Comparison of ENCODE assay signal across 14 cellular contexts in the genomic region with DNA sequence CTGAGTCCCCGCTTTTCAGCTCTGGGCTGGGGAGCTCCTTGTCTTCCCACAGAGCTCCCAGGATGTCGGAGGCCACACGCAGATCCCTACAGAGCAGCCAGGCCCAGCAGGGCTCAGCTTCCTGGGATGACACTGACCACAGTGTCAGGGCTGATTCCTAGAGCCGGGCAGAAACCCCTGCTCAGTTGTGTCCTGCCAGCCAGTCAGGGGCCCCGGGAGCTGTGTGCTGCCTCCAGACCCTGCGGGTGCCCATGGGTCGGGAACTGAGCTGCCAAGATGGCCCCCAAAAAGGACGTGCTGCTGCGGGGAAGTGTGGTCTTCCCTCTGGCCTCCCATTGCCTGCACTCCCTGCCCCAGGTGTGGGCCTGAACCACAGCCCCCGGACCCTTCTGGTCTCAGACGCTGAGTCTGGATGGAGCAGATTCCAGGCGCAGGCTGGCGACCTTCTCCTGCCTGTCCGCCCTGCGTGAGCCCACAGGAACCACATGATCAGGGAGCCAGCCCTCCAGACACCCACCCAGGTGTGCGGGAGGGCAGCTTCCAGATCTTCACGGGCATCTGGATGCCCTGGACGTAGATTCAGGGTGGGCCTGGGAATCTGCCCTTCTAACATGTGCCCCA.
DNase-seq lines count a peak whose midpoint lies in the region; ATAC-seq, FAIRE-seq and TF ChIP-seq lines count a peak whose summit lies in the region.
"Had no signal": no experiment of that assay in that cellular context is flagged by ENCODE, and none has a peak within 500 bp of the region (broad histone marks: within the 10 kb centered on the region; RNA-seq: fewer than 3 reads in every experiment).

No MANE protein-coding gene starts in this region.

- no peaks in the 10 kb centered on the region for H3K9me1 ChIP-seq in K562 (ENCODE audit: control insufficient read depth, insufficient read depth, low read length)

- H2AFZ ChIP-seq in H9 (ENCODE audit: low read length) (no peak overlapping the region), K562 (ENCODE audit: low read depth, low read length) (no peak overlapping the region), OCI-LY7 (ENCODE audit: low read length) (no peak overlapping the region)

- H3K4me3 ChIP-seq in K562 (no peak overlapping the region), left lung (no peak overlapping the region), sigmoid colon (no peak overlapping the region), OCI-LY7 (ENCODE audit: low read depth, low read length, poor library complexity, severe bottlenecking) (no peak overlapping the region)

- no peak overlapping the region for H3K4me2 ChIP-seq in H9 (ENCODE audit: insufficient read depth, insufficient read length, low read length)
- H3K4me2 ChIP-seq in K562 (ENCODE audit: insufficient read depth, low read length), result no peak overlapping the region
- no peak overlapping the region for H3K4me2 ChIP-seq in OCI-LY7 (ENCODE audit: low read length)

- H2BK20ac ChIP-seq in H9 (ENCODE audit: low read depth, low read length, poor library complexity, severe bottlenecking), result no peak overlapping the region

- H3K27ac ChIP-seq in H9 (ENCODE audit: insufficient read length, low read depth, low read length), result no peak overlapping the region
- H3K27ac ChIP-seq in K562 (ENCODE audit: extremely low read depth, low read depth, low read length), result no peak overlapping the region
- H3K27ac ChIP-seq in left lung, result no peak overlapping the region
- H3K27ac ChIP-seq in sigmoid colon, result no peak overlapping the region
- no peak overlapping the region for H3K27ac ChIP-seq in OCI-LY7 (ENCODE audit: low read depth, low read length, poor library complexity, severe bottlenecking)

- no peak overlapping the region for H2BK12ac ChIP-seq in H9 (ENCODE audit: insufficient read length, low read depth, low read length)

- H3K9ac ChIP-seq in H9 (ENCODE audit: extremely low read depth, insufficient read length, low read length) (no peak overlapping the region), K562 (ENCODE audit: insufficient read depth in 1 of 2, low read depth in 2 of 2, low read length in 2 of 2) (peak overlapping the region in 1 of 2 experiments; percentile 72; a peak in 1 of 4 replicates)

- no peak overlapping the region for H3K4ac ChIP-seq in H9 (ENCODE audit: low read depth, low read length)

- no peak overlapping the region for H3T11ph ChIP-seq in H9 (ENCODE audit: low read length)

- TF ChIP-seq EP300 in K562 (IDR thresholded peaks at IDR 0.05; ENCODE audit: low read length) (no peak), sigmoid colon (IDR thresholded peaks at IDR 0.05) (no peak)

- BruUV-seq in K562 (replicated peaks; lab: Mats Ljungman, UMichigan) (no TSS peak), OCI-LY7 (replicated peaks; lab: Mats Ljungman, UMichigan) (no TSS peak)

- CTCF ChIA-PET in K562 (lab: Yijun Ruan, JAX; ENCODE audit: low intra/inter-chr PET ratio), result no interaction called here
- CTCF ChIA-PET in OCI-LY7 (lab: Charles Lee; ENCODE audit: unreplicated experiment), result no interaction called here

- POLR2A ChIA-PET in K562 (lab: Yijun Ruan, JAX) (interaction anchor here (1.0 kb wide), 1 partner anchor 19 kb away, joined by 3 read pairs; no protein-coding TSS in a partner anchor), OCI-LY7 (lab: Charles Lee) (no interaction called here)

- no peak for TF ChIP-seq POLR2A in K562 (conservative IDR thresholded peaks at IDR 0.05)
- no peak for TF ChIP-seq POLR2A in sigmoid colon (IDR thresholded peaks at IDR 0.05)

- no peak overlapping the region for H4K91ac ChIP-seq in H9 (ENCODE audit: insufficient read length, low read depth, low read length)

- no peaks in the 10 kb centered on the region for H4K20me1 ChIP-seq in H9 (ENCODE audit: control insufficient read depth, insufficient read depth, insufficient read length)
- H4K20me1 ChIP-seq in K562 (replicated peaks; ENCODE audit: control insufficient read depth, insufficient read depth, low read length), result no peaks in the 10 kb centered on the region
- H4K20me1 ChIP-seq in OCI-LY7 (ENCODE audit: insufficient read depth, low read length), result no peaks in the 10 kb centered on the region

- H3K14ac ChIP-seq in H9 (ENCODE audit: insufficient read depth, low read length), result no peak overlapping the region

- H3K4me1 Mint-ChIP-seq in H9, result peaks cover 5 to 11% of the 10 kb centered on the region in 2 experiments; a peak in 3 of 4 replicates

- H3K36me3 ChIP-seq in K562 (ENCODE audit: control insufficient read depth, insufficient read depth, low read length) (peaks cover 12% of the 10 kb centered on the region; the same call in 1 of the 3 replicates), left lung (peaks cover 0 to 20% of the 10 kb centered on the region in 2 donors), sigmoid colon (peaks cover 0 to 4% (median 0%) of the 10 kb centered on the region in 4 donors), OCI-LY7 (ENCODE audit: insufficient read depth, low read length) (no peaks in the 10 kb centered on the region)

- H3K18ac ChIP-seq in H9 (ENCODE audit: insufficient read length, low read depth, low read length), result no peak overlapping the region

- DNase-seq in H9, result peak; percentile 24
- DNase-seq in K562 (ENCODE audit: extremely low read depth in 1 of 4, low spot score in 3 of 4), result no peak
- DNase-seq in left lung, result peak; percentile 27 to 71
- DNase-seq in sigmoid colon, result peak; percentile 44
- no peak for DNase-seq in OCI-LY7 (ENCODE audit: low spot score)
- DNase-seq in middle frontal gyrus (ENCODE audit: extremely low spot score, low spot score), result no peak
- DNase-seq: activated CD4-positive, alpha-beta T cell treated with anti-CD3 and anti-CD28 coated beads, Interleukin-2, amount 10 ng/mL, durations not matched to agents 7 days and 5 days; activated CD8-positive, alpha-beta memory T cell treated with anti-CD3 and anti-CD28 coated beads, Interleukin-2, amount 50 U/mL, for 48 hours; NCI-H510A treated with DMSO at 0.1 percent for 48 hours had no signal

- no peak overlapping the region for H2BK120ac ChIP-seq in H9 (ENCODE audit: low read depth, low read length, poor library complexity, severe bottlenecking)

- in situ Hi-C loops in K562 (cut with MboI), result no loop called here

- H3K56ac ChIP-seq in H9 (ENCODE audit: insufficient read length, low read depth, low read length), result no peak overlapping the region

- no peak overlapping the region for H3K23ac ChIP-seq in H9 (ENCODE audit: insufficient read length, low read depth, low read length)

- H3K36me3 Mint-ChIP-seq in H9 (ENCODE audit: insufficient read depth in 1 of 3, low read depth in 3 of 3), result peaks cover 7 to 12% (median 9%) of the 10 kb centered on the region in 3 experiments; a peak in 4 of 7 replicates

- no peak for FAIRE-seq in K562 (lab: Jason Lieb, UNC)
- FAIRE-seq: astrocyte, HTR-8/SVneo had no signal

- no peak overlapping the region for H4K5ac ChIP-seq in H9 (ENCODE audit: insufficient read length, low read depth, low read length)

- H3K79me1 ChIP-seq in H9 (ENCODE audit: insufficient read depth, low read depth, low read length, poor library complexity, severe bottlenecking), result no peaks in the 10 kb centered on the region

- H3K9me3 ChIP-seq in H9 (ENCODE audit: control insufficient read depth, low read depth, low read length), result no peaks in the 10 kb centered on the region
- H3K9me3 ChIP-seq in K562 (replicated peaks; ENCODE audit: control insufficient read depth, insufficient read depth, low read depth, low read length), result no peaks in the 10 kb centered on the region
- H3K9me3 ChIP-seq in left lung, result no peaks in the 10 kb centered on the region
- H3K9me3 ChIP-seq in sigmoid colon, result no peaks in the 10 kb centered on the region
- H3K9me3 ChIP-seq in OCI-LY7 (ENCODE audit: low read length), result no peaks in the 10 kb centered on the region

- no peak overlapping the region for H2BK5ac ChIP-seq in H9 (ENCODE audit: insufficient read length, low read length)

- TF ChIP-seq RAD21 in K562 (CRISPR knock-in tag; conservative IDR thresholded peaks at IDR 0.05 in 1 of 2, IDR thresholded peaks at IDR 0.05 in 1 of 2), result no peak

- WGBS in H9 (ENCODE audit: extremely low coverage, insufficient read length, low lambda C conversion rate), result no CpG with 5 or more reads among the region's 18 CpGs
- WGBS in K562 (ENCODE audit: insufficient coverage, low coverage, missing lambda C conversion rate), result 87% methylated on average over 11 of the region's 18 CpGs
- 95 to 97% methylated on average over 18 of the region's 18 CpGs for WGBS in sigmoid colon, 2 donors

- H3K9me2 ChIP-seq in OCI-LY7 (ENCODE audit: insufficient read depth, low read length), result no peaks in the 10 kb centered on the region

- H2AK5ac ChIP-seq in H9 (ENCODE audit: insufficient read length, low read length), result no peak overlapping the region

- H2BK15ac ChIP-seq in H9 (ENCODE audit: low read depth, low read length), result no peak overlapping the region

- TF ChIP-seq CTCF in H9 (conservative IDR thresholded peaks at IDR 0.05), result no peak
- TF ChIP-seq CTCF in K562 (IDR thresholded peaks at IDR 0.05 in 2 of 3, conservative IDR thresholded peaks at IDR 0.05 in 1 of 3; ENCODE audit: insufficient read depth in 2 of 3, low read depth in 1 of 3, low read length in 3 of 3), result no peak
- no peak for TF ChIP-seq CTCF in left lung (IDR thresholded peaks at IDR 0.05)
- no peak for TF ChIP-seq CTCF in sigmoid colon (IDR thresholded peaks at IDR 0.05)
- no peak for TF ChIP-seq CTCF in OCI-LY7 (conservative IDR thresholded peaks at IDR 0.05; ENCODE audit: low read length)

- H3K4me1 ChIP-seq in H9 (ENCODE audit: insufficient read depth, low read length), result no peaks in the 10 kb centered on the region
- H3K4me1 ChIP-seq in K562 (replicated peaks in 1 of 2; ENCODE audit: control insufficient read depth in 2 of 2, insufficient read depth in 2 of 2, low read length in 2 of 2), result peaks cover 25 to 79% of the 10 kb centered on the region in 2 experiments
- peaks cover 4 to 23% of the 10 kb centered on the region in 2 donors for H3K4me1 ChIP-seq in left lung
- H3K4me1 ChIP-seq in sigmoid colon, result peaks cover 0 to 19% (median 7%) of the 10 kb centered on the region in 4 donors
- no peaks in the 10 kb centered on the region for H3K4me1 ChIP-seq in OCI-LY7 (ENCODE audit: insufficient read depth, low read length, poor library complexity, severe bottlenecking)

- H3K23me2 ChIP-seq in H9 (ENCODE audit: insufficient read length, low read depth, low read length, poor library complexity, severe bottlenecking), result peaks cover 4% of the 10 kb centered on the region

- 0 out of 7 replicates have a peak overlapping the region, but pooled peaks of 1 of the 3 experiments have one; percentile 18 for H3K27ac Mint-ChIP-seq in H9
- H3K27ac Mint-ChIP-seq: activated CD4-positive, alpha-beta T cell treated with anti-CD3 and anti-CD28 coated beads, Interleukin-2, amount 10 ng/mL, durations not matched to agents 7 days and 5 days; stimulated activated effector memory CD8-positive, alpha-beta T cell treated with anti-CD3 and anti-CD28 coated beads, Interleukin-12 subunit alpha, Interleukin-12 subunit beta, amount 100 ng/mL, for 72 hours had no signal

- H4K8ac ChIP-seq in H9 (replicated peaks; ENCODE audit: insufficient read length, low read depth, low read length), result no peak overlapping the region

- no peak for ATAC-seq in K562
- ATAC-seq in left lung, result no peak
- ATAC-seq in HG03039 (IDR thresholded peaks at IDR 0.05; ENCODE audit: unreplicated experiment), result no peak
- ATAC-seq: naive thymus-derived CD8-positive, alpha-beta T cell; stimulated activated effector memory CD8-positive, alpha-beta T cell treated with anti-CD3 and anti-CD28 coated beads, Interleukin-12 subunit alpha, Interleukin-12 subunit beta, amount 100 ng/mL, for 72 hours had no signal

- 0 out of 5 replicates have a peak, but pooled peaks cover 0 to 4% of the 10 kb centered on the region in 2 experiments for H3K9me3 Mint-ChIP-seq in H9
- H3K9me3 Mint-ChIP-seq: activated CD4-positive, alpha-beta T cell treated with anti-CD3 and anti-CD28 coated beads, Interleukin-2, amount 10 ng/mL, durations not matched to agents 7 days and 5 days; naive thymus-derived CD8-positive, alpha-beta T cell; stimulated activated effector memory CD8-positive, alpha-beta T cell treated with anti-CD3 and anti-CD28 coated beads, Interleukin-12 subunit alpha, Interleukin-12 subunit beta, amount 100 ng/mL, for 72 hours had no signal

- H3K4me3 Mint-ChIP-seq in H9, result no peak overlapping the region
- H3K4me3 Mint-ChIP-seq: activated CD4-positive, alpha-beta T cell treated with anti-CD3 and anti-CD28 coated beads, Interleukin-2, amount 10 ng/mL, durations not matched to agents 7 days and 5 days; naive thymus-derived CD8-positive, alpha-beta T cell; stimulated activated effector memory CD8-positive, alpha-beta T cell treated with anti-CD3 and anti-CD28 coated beads, Interleukin-12 subunit alpha, Interleukin-12 subunit beta, amount 100 ng/mL, for 72 hours had no signal

- no peaks in the 10 kb centered on the region for H3K79me2 ChIP-seq in H9 (ENCODE audit: insufficient read depth, low read length)
- peaks cover 11% of the 10 kb centered on the region for H3K79me2 ChIP-seq in K562 (ENCODE audit: control insufficient read depth, insufficient read depth, low read length)
- no peaks in the 10 kb centered on the region for H3K79me2 ChIP-seq in OCI-LY7 (ENCODE audit: insufficient read depth, low read depth, low read length)

- H3K27me3 Mint-ChIP-seq in H9 (ENCODE audit: low read depth), result no peaks in the 10 kb centered on the region; the same call in 1 of the 2 replicates
- H3K27me3 Mint-ChIP-seq: activated CD4-positive, alpha-beta T cell treated with anti-CD3 and anti-CD28 coated beads, Interleukin-2, amount 10 ng/mL, durations not matched to agents 7 days and 5 days; naive thymus-derived CD8-positive, alpha-beta T cell had no signal

- H3K27me3 ChIP-seq in H9 (ENCODE audit: insufficient read depth, low read length) (no peaks in the 10 kb centered on the region), K562 (ENCODE audit: control insufficient read depth in 2 of 2, insufficient read depth in 2 of 2, low read length in 2 of 2) (no peaks in the 10 kb centered on the region), left lung (no peaks in the 10 kb centered on the region), sigmoid colon (no peaks in the 10 kb centered on the region)

- intact Hi-C loops in K562 (cut with micrococcal nuclease) (no loop called here), left lung (cut with DNase I) (no loop called here), sigmoid colon (cut with DNase I) (no loop called here), OCI-LY7 (cut with micrococcal nuclease; ENCODE audit: unreplicated experiment) (no loop called here)

Comparison
In these comparisons a context has a peak if more than half of its experiments do, and no peak if none do; other contexts are left out.
1. DNase-seq: peak in H9 (single experiment), left lung (2 of 2) and sigmoid colon (single experiment); none in K562 (0 of 4), OCI-LY7 (single experiment) and middle frontal gyrus (single experiment).